In genomic region chr16:49440156-49441065, GRCh38 we compare ENCODE assay signal across 1 cellular context.
TF ChIP-seq lines count a peak whose summit lies in the region.

No MANE protein-coding gene starts in this region.

TF ChIP-seq in H1, 55 proteins besides CTCF, POLR2A, EP300 and RAD21 (continued from another document):
- no peak for TF ChIP-seq CHD7 (IDR thresholded peaks at IDR 0.05; ENCODE audit: insufficient replicate concordance, low read length)
- no peak for TF ChIP-seq TBP (IDR thresholded peaks at IDR 0.05; ENCODE audit: low read depth, low read length)
